1 cellular context compared by ENCODE assay signal in genomic region chr5:59592101-59592500, GRCh38.
TF ChIP-seq lines count a peak whose summit lies in the region.

No MANE protein-coding gene starts in this region.

TF ChIP-seq in HEK293, 187 proteins besides CTCF, POLR2A, EP300 and RAD21 (continued from another document):
- TF ChIP-seq ZNF830 (tag by site-specific recombination; IDR thresholded peaks at IDR 0.05; ENCODE audit: low read depth): no peak
- TF ChIP-seq ZNF202 (tag by site-specific recombination; IDR thresholded peaks at IDR 0.05; ENCODE audit: borderline replicate concordance): no peak
- no peak for TF ChIP-seq GLI4 (tag by site-specific recombination; IDR thresholded peaks at IDR 0.05)
- no peak for TF ChIP-seq ZNF140 (tag by site-specific recombination; IDR thresholded peaks at IDR 0.05)
- no peak for TF ChIP-seq ZNF37A (tag by site-specific recombination; IDR thresholded peaks at IDR 0.05)
- 0 out of 2 replicates have a peak, but pooled peaks have one; percentile 16 for TF ChIP-seq OSR2 (tag by site-specific recombination; IDR thresholded peaks at IDR 0.05)
- TF ChIP-seq ZNF362 (tag by site-specific recombination; IDR thresholded peaks at IDR 0.05): no peak
- TF ChIP-seq ZNF776 (tag by site-specific recombination; IDR thresholded peaks at IDR 0.05; ENCODE audit: borderline replicate concordance): no peak
- no peak for TF ChIP-seq ZNF785 (tag by site-specific recombination; IDR thresholded peaks at IDR 0.05)
- 0 out of 2 replicates have a peak, but pooled peaks have one; percentile 30 for TF ChIP-seq PRDM1 (tag by site-specific recombination; IDR thresholded peaks at IDR 0.05)
- no peak for TF ChIP-seq ZNF747 (tag by site-specific recombination; IDR thresholded peaks at IDR 0.05)
- no peak for TF ChIP-seq TSHZ1 (tag by site-specific recombination; IDR thresholded peaks at IDR 0.05; ENCODE audit: borderline replicate concordance)
